19 cellular contexts compared by ENCODE assay signal in the genomic region with DNA sequence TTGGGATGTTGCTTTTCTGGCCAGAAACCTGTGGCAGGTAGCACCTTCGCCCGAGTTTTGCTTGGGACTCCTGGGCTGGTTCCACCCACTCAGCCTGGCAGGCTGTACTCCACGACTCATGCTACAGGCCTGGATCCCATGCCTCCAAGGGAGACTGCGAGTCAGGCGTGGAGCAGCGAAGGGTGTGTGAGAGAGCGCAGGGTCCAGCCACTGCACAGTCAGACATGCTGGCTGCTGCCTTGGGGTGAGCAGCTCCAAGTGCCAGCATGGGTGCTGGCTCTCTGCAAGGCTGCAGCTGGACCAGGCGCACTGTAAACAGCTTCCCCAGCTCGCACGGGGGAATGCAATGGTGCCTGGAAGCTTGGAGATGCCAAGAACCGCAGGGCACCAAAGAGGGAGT.
DNase-seq lines count a peak whose midpoint lies in the region; ATAC-seq and TF ChIP-seq lines count a peak whose summit lies in the region.
"Had no signal": no experiment of that assay in that cellular context is flagged by ENCODE, and none has a peak within 500 bp of the region (broad histone marks: within the 10 kb centered on the region; RNA-seq: fewer than 3 reads in every experiment).

No MANE protein-coding gene starts in this region.

- ATAC-seq in Right ventricle myocardium inferior (no peak), T-cell (replicated peaks in 1 of 4) (no peak), HG02938 (IDR thresholded peaks at IDR 0.05; ENCODE audit: unreplicated experiment) (no peak)
- ATAC-seq: activated T-helper 17 cell treated with anti-CD3 and anti-CD28 coated beads, Interleukin-2, amount 50 U/mL, for 72 hours; gastroesophageal sphincter; left lung; WTC11 had no signal

- H3K27me3 Mint-ChIP-seq in T-cell: no peaks in the 10 kb centered on the region
- H3K27me3 Mint-ChIP-seq: activated T-helper 17 cell treated with anti-CD3 and anti-CD28 coated beads, Interleukin-2, amount 50 U/mL, for 72 hours had no signal

- intact Hi-C loops in Right ventricle myocardium inferior (cut with DNase I): no loop called here
- intact Hi-C loops in left ventricle myocardium inferior (cut with micrococcal nuclease): no loop called here

- no peaks in the 10 kb centered on the region for H3K9me3 Mint-ChIP-seq in T-cell
- H3K9me3 Mint-ChIP-seq: activated T-helper 17 cell treated with anti-CD3 and anti-CD28 coated beads, Interleukin-2, amount 50 U/mL, for 72 hours; T-helper 1 cell treated with Interleukin-12 subunit alpha and Interleukin-12 subunit beta and Interleukin-4 antibody, amounts not matched to agents 30 μg/mL and 1 μg/mL, for 36 hours had no signal

- CTCF ChIA-PET in T-cell (lab: Charles Lee): no interaction called here
- CTCF ChIA-PET in RWPE1 (lab: Yijun Ruan, JAX): no interaction called here

- H3K36me3 ChIP-seq in left ventricle myocardium inferior: no peaks in the 10 kb centered on the region
- H3K36me3 ChIP-seq: adrenal gland, gastroesophageal sphincter, left lung, tibial artery had no signal

- no peak overlapping the region for H3K4me3 ChIP-seq in left ventricle myocardium inferior
- H3K4me3 ChIP-seq: adrenal gland, gastroesophageal sphincter, left lung, tibial artery had no signal

- TF ChIP-seq CTCF in left ventricle myocardium inferior (IDR thresholded peaks at IDR 0.05; ENCODE audit: borderline replicate concordance) (no peak), RWPE1 (conservative IDR thresholded peaks at IDR 0.05; ENCODE audit: low read depth) (no peak)

- no peaks in the 10 kb centered on the region for H3K36me3 Mint-ChIP-seq in T-cell

- H3K4me1 ChIP-seq in left ventricle myocardium inferior: no peaks in the 10 kb centered on the region
- H3K4me1 ChIP-seq: adrenal gland, gastroesophageal sphincter, left lung, tibial artery had no signal

- no peak overlapping the region for H3K4me3 Mint-ChIP-seq in T-cell
- H3K4me3 Mint-ChIP-seq: activated T-helper 17 cell treated with anti-CD3 and anti-CD28 coated beads, Interleukin-2, amount 50 U/mL, for 72 hours; T-helper 1 cell treated with Interleukin-12 subunit alpha and Interleukin-12 subunit beta and Interleukin-4 antibody, amounts not matched to agents 30 μg/mL and 1 μg/mL, for 36 hours; WTC11 had no signal

- no peaks in the 10 kb centered on the region for H3K27me3 ChIP-seq in left ventricle myocardium inferior (ENCODE audit: low read depth)
- H3K27me3 ChIP-seq: adrenal gland, gastroesophageal sphincter, left lung, tibial artery had no signal

- H3K9me3 ChIP-seq in left ventricle myocardium inferior (replicated peaks): no peaks in the 10 kb centered on the region
- H3K9me3 ChIP-seq: adrenal gland, gastroesophageal sphincter, tibial artery had no signal

- H3K27ac ChIP-seq in left ventricle myocardium inferior (replicated peaks): no peak overlapping the region
- H3K27ac ChIP-seq in RWPE1: no peak overlapping the region
- H3K27ac ChIP-seq: adrenal gland, gastroesophageal sphincter, left lung, tibial artery had no signal

- H3K4me1 Mint-ChIP-seq in T-cell: no peaks in the 10 kb centered on the region
- H3K4me1 Mint-ChIP-seq: activated T-helper 17 cell treated with anti-CD3 and anti-CD28 coated beads, Interleukin-2, amount 50 U/mL, for 72 hours had no signal

- DNase-seq in Right ventricle myocardium inferior (ENCODE audit: missing footprints) (peak; percentile 37), left ventricle myocardium inferior (no peak), amniotic epithelial cell (ENCODE audit: low read depth) (peak; percentile 63), islet precursor cell (peak; percentile 70), T-cell (no peak), RWPE1 (ENCODE audit: low spot score) (no peak)
- DNase-seq in activated T-cell treated with anti-CD3 and anti-CD28 coated beads, Interleukin-2, amount 50 U/mL, for 1 hour: no peak
- DNase-seq: adrenal gland, GF-D8, NCI-H2171, NCI-H774, small intestine, tibial artery had no signal

- POLR2A ChIA-PET in T-cell (lab: Charles Lee): interaction anchor here in 1 of 2 donors (0.6 kb wide), 1 partner anchor 35 kb away, joined by 3 read pairs; no protein-coding TSS in a partner anchor
- POLR2A ChIA-PET in RWPE1 (lab: Yijun Ruan, JAX; ENCODE audit: low non-redundant PET): no interaction called here

- H3K27ac Mint-ChIP-seq in T-cell: no peak overlapping the region
- H3K27ac Mint-ChIP-seq: activated T-helper 17 cell treated with anti-CD3 and anti-CD28 coated beads, Interleukin-2, amount 50 U/mL, for 72 hours; T-helper 1 cell treated with Interleukin-12 subunit alpha and Interleukin-12 subunit beta and Interleukin-4 antibody, amounts not matched to agents 30 μg/mL and 1 μg/mL, for 36 hours; WTC11 had no signal

Comparison
In these comparisons a context has a peak if more than half of its experiments do, and no peak if none do; other contexts are left out.
1. DNase-seq: peak in Right ventricle myocardium inferior (single experiment), amniotic epithelial cell (single experiment) and islet precursor cell (single experiment); none in left ventricle myocardium inferior (single experiment), T-cell (0 of 34), RWPE1 (single experiment) and activated T-cell treated with anti-CD3 and anti-CD28 coated beads, Interleukin-2, amount 50 U/mL, for 1 hour (single experiment).